In the genomic region with DNA sequence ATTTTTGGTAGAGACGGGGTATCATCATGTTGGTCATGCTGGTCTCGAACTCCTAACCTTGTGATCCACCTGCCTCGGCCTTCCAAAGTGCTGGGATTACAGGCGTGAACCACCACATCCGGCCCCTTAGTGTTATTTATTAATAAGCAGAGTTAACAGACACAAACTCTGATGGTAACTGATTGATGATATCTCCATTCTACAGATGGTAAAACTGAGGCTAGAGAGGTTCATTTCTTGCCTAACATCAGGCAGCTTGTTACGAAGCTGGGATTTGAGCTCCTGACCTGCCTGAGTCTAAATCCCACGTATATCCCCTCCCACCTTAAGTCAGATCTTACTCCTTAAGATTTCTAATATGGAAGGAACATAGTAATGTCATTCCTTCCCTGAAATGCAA, we compare ENCODE assay signal across 2 cellular contexts.
TF ChIP-seq lines count a peak whose summit lies in the region.

No MANE protein-coding gene starts in this region.

TF ChIP-seq in HepG2, 621 proteins besides CTCF, POLR2A, EP300 and RAD21:
- TF ChIP-seq ZNF629 (CRISPR knock-in tag; conservative IDR thresholded peaks at IDR 0.05) (peak; percentile 95), CHD4 (IDR thresholded peaks at IDR 0.05; ENCODE audit: borderline replicate concordance, low read length) (0 out of 2 replicates have a peak, but pooled peaks have one; percentile 22), SAP130 (CRISPR knock-in tag; IDR thresholded peaks at IDR 0.05; ENCODE audit: low read depth) (no peak), ZMYM3 (CRISPR knock-in tag; IDR thresholded peaks at IDR 0.05) (peak; percentile 79), HMG20A (CRISPR knock-in tag; IDR thresholded peaks at IDR 0.05; ENCODE audit: borderline replicate concordance) (no peak)

TF ChIP-seq in H1, 55 proteins besides CTCF, POLR2A, EP300 and RAD21:
- TF ChIP-seq KDM1A (IDR thresholded peaks at IDR 0.05; ENCODE audit: borderline replicate concordance, low read length) (0 out of 2 replicates have a peak, but pooled peaks have one; percentile 31), SIRT6 (IDR thresholded peaks at IDR 0.05; ENCODE audit: low read length) (no peak)
